In the genomic region with DNA sequence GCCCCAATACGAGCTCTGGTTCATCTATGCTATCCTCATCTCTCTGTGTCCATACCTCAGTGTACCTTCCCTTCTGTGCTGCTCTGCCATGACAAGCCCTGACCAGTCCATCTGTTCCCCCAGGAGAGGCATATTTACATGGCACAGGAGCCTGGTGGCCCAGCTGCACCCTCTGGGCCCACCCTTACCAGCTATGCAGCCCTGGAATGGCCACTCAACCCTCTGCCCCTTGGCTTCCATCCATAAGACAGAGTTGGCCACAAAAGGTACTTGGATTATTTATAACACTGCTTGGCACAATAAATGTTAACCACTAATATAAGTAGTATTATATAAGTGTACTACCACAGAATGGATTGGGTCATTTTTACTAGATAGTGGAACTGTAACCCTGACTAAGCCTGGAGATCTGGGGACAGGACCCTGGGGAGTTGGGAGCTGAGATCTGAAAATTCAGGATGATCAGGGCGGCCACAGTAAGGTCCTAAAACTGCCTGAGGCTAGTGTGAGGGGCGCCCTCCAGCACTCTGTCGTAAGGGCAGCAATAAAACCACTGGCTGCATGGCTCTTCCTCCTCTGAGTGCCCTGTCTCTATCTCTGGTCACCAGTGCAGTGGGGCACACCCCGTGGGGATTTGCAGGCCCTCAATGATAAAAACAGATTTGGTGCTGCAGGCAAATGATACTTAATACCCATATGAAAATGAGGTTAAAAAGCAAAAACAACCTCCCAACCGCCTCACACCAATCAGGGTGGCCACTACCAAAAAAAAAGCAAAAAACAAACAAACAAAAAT, we compare ENCODE assay signal across 9 cellular contexts.
DNase-seq lines count a peak whose midpoint lies in the region; ATAC-seq and TF ChIP-seq lines count a peak whose summit lies in the region.
"Had no signal": no experiment of that assay in that cellular context is flagged by ENCODE, and none has a peak within 500 bp of the region (broad histone marks: within the 10 kb centered on the region; RNA-seq: fewer than 3 reads in every experiment).

No MANE protein-coding gene starts in this region.

- no peak overlapping the region for H3K27ac ChIP-seq in CD4-positive, CD25-positive, alpha-beta regulatory T cell (ENCODE audit: insufficient read depth, low read length, poor library complexity, severe bottlenecking)
- H3K27ac ChIP-seq in H9 (ENCODE audit: insufficient read length, low read depth, low read length) = no peak overlapping the region

- no peak for ATAC-seq in CD4-positive, CD25-positive, alpha-beta regulatory T cell (ENCODE audit: low read depth in 2 of 2)
- no peak for ATAC-seq in activated CD8-positive, alpha-beta T cell treated with anti-CD3 and anti-CD28 coated beads, Interleukin-2, amount 10 ng/mL, durations not matched to agents 7 days and 5 days
- ATAC-seq in memory B cell (ENCODE audit: low read depth) = no peak
- ATAC-seq in HG02571 (IDR thresholded peaks at IDR 0.05; ENCODE audit: unreplicated experiment) = no peak

- no peak overlapping the region for H2BK12ac ChIP-seq in H9 (ENCODE audit: insufficient read length, low read depth, low read length)

- peaks cover 4% of the 10 kb centered on the region for H3K23me2 ChIP-seq in H9 (ENCODE audit: insufficient read length, low read depth, low read length, poor library complexity, severe bottlenecking)

- H2BK120ac ChIP-seq in H9 (ENCODE audit: low read depth, low read length, poor library complexity, severe bottlenecking) = no peak overlapping the region

- H3K79me1 ChIP-seq in H9 (ENCODE audit: insufficient read depth, low read depth, low read length, poor library complexity, severe bottlenecking) = peaks cover 3% of the 10 kb centered on the region

- peak overlapping the region; percentile 81 to 88 (median 85) for H3K27ac Mint-ChIP-seq in CD4-positive, CD25-positive, alpha-beta regulatory T cell
- peak overlapping the region; percentile 38 to 97 (median 91); a peak in 5 of 7 replicates for H3K27ac Mint-ChIP-seq in H9
- peak overlapping the region; percentile 88 for H3K27ac Mint-ChIP-seq in activated CD8-positive, alpha-beta T cell treated with anti-CD3 and anti-CD28 coated beads, Interleukin-2, amount 10 ng/mL, durations not matched to agents 7 days and 5 days
- H3K27ac Mint-ChIP-seq in memory B cell = peak overlapping the region; percentile 22

- no peak overlapping the region for H4K8ac ChIP-seq in H9 (replicated peaks; ENCODE audit: insufficient read length, low read depth, low read length)

- no peaks in the 10 kb centered on the region for H4K20me1 ChIP-seq in H9 (ENCODE audit: control insufficient read depth, insufficient read depth, insufficient read length)

- no peak overlapping the region for H3T11ph ChIP-seq in H9 (ENCODE audit: low read length)

- H2BK5ac ChIP-seq in H9 (ENCODE audit: insufficient read length, low read length) = no peak overlapping the region

- no peak overlapping the region for H3K56ac ChIP-seq in H9 (ENCODE audit: insufficient read length, low read depth, low read length)

- H3K79me2 ChIP-seq in H9 (ENCODE audit: insufficient read depth, low read length) = peaks cover 6% of the 10 kb centered on the region; the same call in 1 of the 2 replicates

- H3K36me3 ChIP-seq in CD4-positive, CD25-positive, alpha-beta regulatory T cell (ENCODE audit: control insufficient read depth, insufficient read depth, low read length) = peaks cover 20% of the 10 kb centered on the region

- no peak overlapping the region for H3K4ac ChIP-seq in H9 (ENCODE audit: low read depth, low read length)

- H3K23ac ChIP-seq in H9 (ENCODE audit: insufficient read length, low read depth, low read length) = no peak overlapping the region

- POLR2A ChIA-PET in activated CD8-positive, alpha-beta T cell treated with anti-CD3 and anti-CD28 coated beads, Interleukin-2, amount 10 ng/mL, durations not matched to agents 7 days and 5 days (lab: Charles Lee) = interaction anchor here (1.0 to 2.2 kb wide), 3 partner anchors 13 to 47 kb away, joined by 3 to 5 read pairs (median 4); no protein-coding TSS in a partner anchor

- no peak overlapping the region for H4K91ac ChIP-seq in H9 (ENCODE audit: insufficient read length, low read depth, low read length)

- H3K36me3 Mint-ChIP-seq in CD4-positive, CD25-positive, alpha-beta regulatory T cell = peaks cover 4% of the 10 kb centered on the region
- H3K36me3 Mint-ChIP-seq in H9 (ENCODE audit: insufficient read depth in 1 of 3, low read depth in 3 of 3) (0 out of 7 replicates have a peak, but pooled peaks cover 0 to under 1% (median 0%) of the 10 kb centered on the region in 3 experiments), memory B cell (no peaks in the 10 kb centered on the region)
- peaks cover 46% of the 10 kb centered on the region for H3K36me3 Mint-ChIP-seq in activated CD8-positive, alpha-beta T cell treated with anti-CD3 and anti-CD28 coated beads, Interleukin-2, amount 10 ng/mL, durations not matched to agents 7 days and 5 days (ENCODE audit: low read depth)

- no peaks in the 10 kb centered on the region for H3K9me3 Mint-ChIP-seq in CD4-positive, CD25-positive, alpha-beta regulatory T cell
- H3K9me3 Mint-ChIP-seq in H9 = no peaks in the 10 kb centered on the region
- H3K9me3 Mint-ChIP-seq in activated CD8-positive, alpha-beta T cell treated with anti-CD3 and anti-CD28 coated beads, Interleukin-2, amount 10 ng/mL, durations not matched to agents 7 days and 5 days (ENCODE audit: insufficient read depth) = no peaks in the 10 kb centered on the region
- no peaks in the 10 kb centered on the region for H3K9me3 Mint-ChIP-seq in memory B cell

- no CpG with 5 or more reads among the region's 6 CpGs for WGBS in H9 (ENCODE audit: extremely low coverage, insufficient read length, low lambda C conversion rate)

- no peak overlapping the region for H2BK20ac ChIP-seq in H9 (ENCODE audit: low read depth, low read length, poor library complexity, severe bottlenecking)

- H3K14ac ChIP-seq in H9 (ENCODE audit: insufficient read depth, low read length) = no peak overlapping the region; the same call in 1 of the 2 replicates

- H3K9ac ChIP-seq in H9 (ENCODE audit: extremely low read depth, insufficient read length, low read length) = no peak overlapping the region

- no peak overlapping the region for H2AFZ ChIP-seq in H9 (ENCODE audit: low read length)

- no peak overlapping the region for H3K4me2 ChIP-seq in H9 (ENCODE audit: insufficient read depth, insufficient read length, low read length)

- peaks cover 26 to 95% (median 61%) of the 10 kb centered on the region in 4 donors for H3K4me1 Mint-ChIP-seq in CD4-positive, CD25-positive, alpha-beta regulatory T cell
- H3K4me1 Mint-ChIP-seq in H9 (peaks cover 67 to 68% of the 10 kb centered on the region in 2 experiments), memory B cell (peaks cover 66% of the 10 kb centered on the region)
- peaks cover 93% of the 10 kb centered on the region for H3K4me1 Mint-ChIP-seq in activated CD8-positive, alpha-beta T cell treated with anti-CD3 and anti-CD28 coated beads, Interleukin-2, amount 10 ng/mL, durations not matched to agents 7 days and 5 days (ENCODE audit: low read depth)

- no peak overlapping the region for H4K5ac ChIP-seq in H9 (ENCODE audit: insufficient read length, low read depth, low read length)

- CTCF ChIA-PET in activated CD8-positive, alpha-beta T cell treated with anti-CD3 and anti-CD28 coated beads, Interleukin-2, amount 10 ng/mL, durations not matched to agents 7 days and 5 days (lab: Charles Lee) = interaction anchor here (0.6 to 4.3 kb wide), 7 partner anchors 7 to 119 kb away, joined by 3 to 83 read pairs (median 3); no protein-coding TSS in a partner anchor

- H3K27me3 ChIP-seq in CD4-positive, CD25-positive, alpha-beta regulatory T cell (ENCODE audit: control insufficient read depth, insufficient read depth, low read length) = no peaks in the 10 kb centered on the region
- H3K27me3 ChIP-seq in H9 (ENCODE audit: insufficient read depth, low read length) = no peaks in the 10 kb centered on the region

- H3K18ac ChIP-seq in H9 (ENCODE audit: insufficient read length, low read depth, low read length) = no peak overlapping the region

- H3K27me3 Mint-ChIP-seq in CD4-positive, CD25-positive, alpha-beta regulatory T cell = no peaks in the 10 kb centered on the region
- no peaks in the 10 kb centered on the region for H3K27me3 Mint-ChIP-seq in H9 (ENCODE audit: low read depth)
- H3K27me3 Mint-ChIP-seq in activated CD8-positive, alpha-beta T cell treated with anti-CD3 and anti-CD28 coated beads, Interleukin-2, amount 10 ng/mL, durations not matched to agents 7 days and 5 days (ENCODE audit: low read depth) = no peaks in the 10 kb centered on the region
- no peaks in the 10 kb centered on the region for H3K27me3 Mint-ChIP-seq in memory B cell

- no peak overlapping the region for H3K4me3 ChIP-seq in CD4-positive, CD25-positive, alpha-beta regulatory T cell (ENCODE audit: low read depth, low read length)

- H3K4me3 Mint-ChIP-seq in CD4-positive, CD25-positive, alpha-beta regulatory T cell = peak overlapping the region; percentile 43 to 63 (median 46)
- no peak overlapping the region for H3K4me3 Mint-ChIP-seq in H9
- H3K4me3 Mint-ChIP-seq in activated CD8-positive, alpha-beta T cell treated with anti-CD3 and anti-CD28 coated beads, Interleukin-2, amount 10 ng/mL, durations not matched to agents 7 days and 5 days = no peak overlapping the region
- peak overlapping the region; percentile 45 for H3K4me3 Mint-ChIP-seq in memory B cell

- TF ChIP-seq CTCF in H9 (conservative IDR thresholded peaks at IDR 0.05) = no peak

- H2AK5ac ChIP-seq in H9 (ENCODE audit: insufficient read length, low read length) = no peak overlapping the region

- DNase-seq in CD4-positive, CD25-positive, alpha-beta regulatory T cell = no peak
- no peak for DNase-seq in H9
- no peak for DNase-seq in activated CD8-positive, alpha-beta T cell treated with anti-CD3 and anti-CD28 coated beads, Interleukin-2, amount 10 ng/mL, durations not matched to agents 7 days and 5 days
- DNase-seq in memory B cell (ENCODE audit: low spot score in 2 of 2) = no peak
- no peak for DNase-seq in NOMO-1 (lab: John Stamatoyannopoulos, UW; ENCODE audit: unreplicated experiment in 2 of 2)
- no peak for DNase-seq in COR-L47 (lab: John Stamatoyannopoulos, UW)
- no peak for DNase-seq in AG08395 (ENCODE audit: low spot score)
- DNase-seq: activated CD4-positive, alpha-beta T cell treated with anti-CD3 and anti-CD28 coated beads for 1 hour had no signal

- no peaks in the 10 kb centered on the region for H3K9me3 ChIP-seq in CD4-positive, CD25-positive, alpha-beta regulatory T cell (ENCODE audit: control insufficient read depth in 2 of 2, low read length in 2 of 2)
- no peaks in the 10 kb centered on the region for H3K9me3 ChIP-seq in H9 (ENCODE audit: control insufficient read depth, low read depth, low read length)

- H3K4me1 ChIP-seq in CD4-positive, CD25-positive, alpha-beta regulatory T cell (ENCODE audit: control insufficient read depth, insufficient read depth, low read length, poor library complexity, severe bottlenecking) = peaks cover 97% of the 10 kb centered on the region
- H3K4me1 ChIP-seq in H9 (ENCODE audit: insufficient read depth, low read length) = peaks cover 27% of the 10 kb centered on the region; the same call in 1 of the 2 replicates

- no peak overlapping the region for H2BK15ac ChIP-seq in H9 (ENCODE audit: low read depth, low read length)

Comparison
In these comparisons a context has a peak if more than half of its experiments do, and no peak if none do; other contexts are left out.
1. H3K27ac Mint-ChIP-seq: peak in every context shown above with its lines; median percentile 91 in H9; 88 in activated CD8-positive, alpha-beta T cell treated with anti-CD3 and anti-CD28 coated beads, Interleukin-2, amount 10 ng/mL, durations not matched to agents 7 days and 5 days; 85 in CD4-positive, CD25-positive, alpha-beta regulatory T cell; 22 in memory B cell.
2. H3K4me3 Mint-ChIP-seq: peak in CD4-positive, CD25-positive, alpha-beta regulatory T cell (4 of 4) and memory B cell (single experiment); none in H9 (0 of 2) and activated CD8-positive, alpha-beta T cell treated with anti-CD3 and anti-CD28 coated beads, Interleukin-2, amount 10 ng/mL, durations not matched to agents 7 days and 5 days (single experiment).